In genomic region chr11:7278314-7278917, GRCh38 we compare ENCODE assay signal across 8 cellular contexts. TPM values are rescaled to one million over a fixed set of nuclear protein-coding genes. Genes with fewer than 3 reads are reported as not detected.
A peak's percentile ranks its signal among the peaks of the same experiment; 100 is the strongest.
DNase-seq lines count a peak whose midpoint lies in the region; ATAC-seq and TF ChIP-seq lines count a peak whose summit lies in the region.

No MANE protein-coding gene starts in this region.

- peak; percentile 49 for ATAC-seq in activated CD8-positive, alpha-beta memory T cell treated with anti-CD3 and anti-CD28 coated beads, Interleukin-2, amount 10 ng/mL, durations not matched to agents 7 days and 5 days
- ATAC-seq in HG03159 (IDR thresholded peaks at IDR 0.05; ENCODE audit: unreplicated experiment): peak; percentile 80
- ATAC-seq in GM21447 (IDR thresholded peaks at IDR 0.05; ENCODE audit: unreplicated experiment): no peak
- ATAC-seq in left colon: no peak

- no peak overlapping the region for H3K4me3 Mint-ChIP-seq in activated CD8-positive, alpha-beta memory T cell treated with anti-CD3 and anti-CD28 coated beads, Interleukin-2, amount 10 ng/mL, durations not matched to agents 7 days and 5 days

- 40 to 55% methylated on average over 3 of the region's 3 CpGs for WGBS in sigmoid colon, 2 donors

- H3K9me3 ChIP-seq in sigmoid colon: no peaks in the 10 kb centered on the region

- peaks cover 0 to 6% (median 0%) of the 10 kb centered on the region in 4 donors for H3K4me1 ChIP-seq in sigmoid colon

- intact Hi-C loops in sigmoid colon (cut with DNase I): loop anchor here (10.0 kb wide), 1 partner anchor 134 kb away; no protein-coding TSS in a partner anchor
- intact Hi-C loops in left colon (cut with DNase I, micrococcal nuclease): no loop called here

- no peak overlapping the region for H3K27ac Mint-ChIP-seq in activated CD8-positive, alpha-beta memory T cell treated with anti-CD3 and anti-CD28 coated beads, Interleukin-2, amount 10 ng/mL, durations not matched to agents 7 days and 5 days

- no peak for TF ChIP-seq POLR2A in sigmoid colon (IDR thresholded peaks at IDR 0.05)

- H3K9me3 Mint-ChIP-seq in activated CD8-positive, alpha-beta memory T cell treated with anti-CD3 and anti-CD28 coated beads, Interleukin-2, amount 10 ng/mL, durations not matched to agents 7 days and 5 days (ENCODE audit: low read depth): no peaks in the 10 kb centered on the region

- CTCF ChIA-PET in activated CD8-positive, alpha-beta memory T cell treated with anti-CD3 and anti-CD28 coated beads, Interleukin-2, amount 10 ng/mL, durations not matched to agents 7 days and 5 days (lab: Charles Lee): interaction anchor here (0.9 to 2.4 kb wide), 7 partner anchors 8 to 466 kb away, joined by 3 to 10 read pairs (median 4); no protein-coding TSS in a partner anchor

- no peak overlapping the region for H3K4me3 ChIP-seq in sigmoid colon

- no peak for DNase-seq in activated CD8-positive, alpha-beta memory T cell treated with anti-CD3 and anti-CD28 coated beads, Interleukin-2, amount 10 ng/mL, durations not matched to agents 7 days and 5 days
- DNase-seq in activated CD8-positive, alpha-beta memory T cell treated with anti-CD3 and anti-CD28 coated beads, Interleukin-2, amount 50 U/mL, for 48 hours: no peak
- DNase-seq in SW480 (ENCODE audit: low spot score) (peak; percentile 32), islet precursor cell (peak; percentile 65), sigmoid colon (no peak), left colon (no peak)

- no peaks in the 10 kb centered on the region for H3K36me3 Mint-ChIP-seq in activated CD8-positive, alpha-beta memory T cell treated with anti-CD3 and anti-CD28 coated beads, Interleukin-2, amount 10 ng/mL, durations not matched to agents 7 days and 5 days

- H3K36me3 ChIP-seq in sigmoid colon: no peaks in the 10 kb centered on the region

- TF ChIP-seq CTCF in sigmoid colon (IDR thresholded peaks at IDR 0.05): peak in 2 of 4 experiments; percentile 43 to 46

- no peaks in the 10 kb centered on the region for H3K27me3 ChIP-seq in sigmoid colon

- no peak for TF ChIP-seq EP300 in sigmoid colon (IDR thresholded peaks at IDR 0.05)

- H3K27me3 Mint-ChIP-seq in activated CD8-positive, alpha-beta memory T cell treated with anti-CD3 and anti-CD28 coated beads, Interleukin-2, amount 10 ng/mL, durations not matched to agents 7 days and 5 days: peaks cover 4% of the 10 kb centered on the region

- H3K4me1 Mint-ChIP-seq in activated CD8-positive, alpha-beta memory T cell treated with anti-CD3 and anti-CD28 coated beads, Interleukin-2, amount 10 ng/mL, durations not matched to agents 7 days and 5 days: no peaks in the 10 kb centered on the region

- H3K27ac ChIP-seq in sigmoid colon: no peak overlapping the region

RNA-seq across cellular contexts. Expression of gene SYT9, which starts 26.7 kb away (rescaled TPM):
- total RNA-seq in activated CD8-positive, alpha-beta memory T cell treated with anti-CD3 and anti-CD28 coated beads, Interleukin-2, amount 10 ng/mL, durations not matched to agents 7 days and 5 days: not detected
- total RNA-seq in sigmoid colon (1 to 10 TPM in 1 of 4 donors, under 1 TPM in 3; 0.16 to 1.1 (median 0.34) TPM), left colon (under 1 TPM in 1 of 2 donors, not detected in 1; 0.17 TPM)
- polyA plus RNA-seq in sigmoid colon: under 1 TPM in 1 of 3 donors, not detected in 2; 0.28 TPM

Comparison
In these comparisons a context has a peak if more than half of its experiments do, and no peak if none do; other contexts are left out.
1. ATAC-seq: peak in activated CD8-positive, alpha-beta memory T cell treated with anti-CD3 and anti-CD28 coated beads, Interleukin-2, amount 10 ng/mL, durations not matched to agents 7 days and 5 days (single experiment) and HG03159 (single experiment); none in GM21447 (single experiment) and left colon (single experiment).
2. DNase-seq: peak in SW480 (single experiment) and islet precursor cell (single experiment); none in activated CD8-positive, alpha-beta memory T cell treated with anti-CD3 and anti-CD28 coated beads, Interleukin-2, amount 10 ng/mL, durations not matched to agents 7 days and 5 days (single experiment), activated CD8-positive, alpha-beta memory T cell treated with anti-CD3 and anti-CD28 coated beads, Interleukin-2, amount 50 U/mL, for 48 hours (single experiment), sigmoid colon (single experiment) and left colon (0 of 2).